In genomic region chr9:14321517-14322125, GRCh38 we compare ENCODE assay signal across 8 cellular contexts. TPM values are rescaled to one million over a fixed set of nuclear protein-coding genes. Genes with fewer than 3 reads are reported as not detected.
DNase-seq lines count a peak whose midpoint lies in the region; ATAC-seq and TF ChIP-seq lines count a peak whose summit lies in the region.

No MANE protein-coding gene starts in this region.

- H3K4me1 ChIP-seq in body of pancreas = peaks cover 57% of the 10 kb centered on the region

- H3K9me3 ChIP-seq in body of pancreas = no peaks in the 10 kb centered on the region

- H3K36me3 ChIP-seq in body of pancreas (replicated peaks in 1 of 2; ENCODE audit: insufficient read depth in 1 of 2, low read depth in 2 of 2) = no peaks in the 10 kb centered on the region

- H3K27ac ChIP-seq in body of pancreas = peak overlapping the region; percentile 94 to 96 (median 95)

- peaks cover 1% of the 10 kb centered on the region for H3K36me3 Mint-ChIP-seq in IgD-negative memory B cell

- no peaks in the 10 kb centered on the region for H3K9me3 Mint-ChIP-seq in IgD-negative memory B cell

- peak overlapping the region in 2 of 3 donors; percentile 57 to 65 for H3K27ac Mint-ChIP-seq in IgD-negative memory B cell

- 8 to 11% methylated on average over 9 of the region's 9 CpGs for WGBS in body of pancreas, 2 donors

- TF ChIP-seq CTCF in AG10803 (conservative IDR thresholded peaks at IDR 0.05; ENCODE audit: low read length) = no peak
- TF ChIP-seq CTCF in body of pancreas (IDR thresholded peaks at IDR 0.05) = no peak

- no peak for ATAC-seq in body of pancreas
- ATAC-seq in HG03460 (IDR thresholded peaks at IDR 0.05; ENCODE audit: unreplicated experiment) = no peak

- peaks cover 7 to 25% (median 16%) of the 10 kb centered on the region in 3 donors for H3K4me1 Mint-ChIP-seq in IgD-negative memory B cell

- H3K4me3 Mint-ChIP-seq in IgD-negative memory B cell = peak overlapping the region; percentile 79 to 97 (median 91)

- no peak for TF ChIP-seq POLR2A in body of pancreas (IDR thresholded peaks at IDR 0.05)

- peaks cover 14% of the 10 kb centered on the region for H3K27me3 Mint-ChIP-seq in IgD-negative memory B cell

- DNase-seq in AG10803 (ENCODE audit: low read depth) (no peak), body of pancreas (no peak), middle frontal gyrus (ENCODE audit: extremely low spot score, low spot score) (peak; percentile 3), NCI-H1092 (lab: John Stamatoyannopoulos, UW) (no peak), hippocampal formation (lab: John Stamatoyannopoulos, UW) (no peak)
- DNase-seq in activated CD8-positive, alpha-beta memory T cell treated with anti-CD3 and anti-CD28 coated beads, Interleukin-2, amount 50 U/mL, for 4 hours = no peak

- intact Hi-C loops in body of pancreas (cut with DNase I) = no loop called here

- no peaks in the 10 kb centered on the region for H3K27me3 ChIP-seq in body of pancreas

- peak overlapping the region; percentile 60 for H3K4me3 ChIP-seq in AG10803 (ENCODE audit: low read length)
- H3K4me3 ChIP-seq in body of pancreas = no peak overlapping the region

RNA-seq across cellular contexts. Expression of gene NFIB, which starts 7.7 kb away (rescaled TPM):
- polyA plus RNA-seq in IgD-negative memory B cell = not detected
- total RNA-seq in body of pancreas = 10 to 100 TPM; 47.0 to 65.9 TPM
